ENCODE assay signal across 2 cellular contexts in the genomic region with DNA sequence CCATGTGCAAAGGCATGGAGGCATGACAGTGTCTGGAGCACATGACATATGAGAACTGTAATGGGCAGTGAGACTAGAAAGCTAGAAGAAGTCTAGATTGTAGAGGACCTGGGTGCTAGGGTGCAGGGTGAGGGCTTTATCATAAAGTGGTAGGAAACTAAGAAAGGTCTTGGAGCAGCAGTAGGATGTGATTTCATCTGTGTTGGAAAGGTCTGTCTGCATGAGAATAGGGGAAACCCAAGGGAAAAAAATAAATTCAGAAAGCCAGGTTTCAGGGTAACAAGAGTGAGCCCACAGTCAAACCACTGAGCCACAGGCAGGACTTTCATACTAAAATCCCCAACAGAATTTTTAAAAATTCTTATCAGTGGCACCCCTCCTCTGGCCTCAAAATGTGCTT.
TF ChIP-seq lines count a peak whose summit lies in the region.

No MANE protein-coding gene starts in this region.

TF ChIP-seq in GM23338, 12 proteins besides CTCF, POLR2A, EP300 and RAD21:
- TF ChIP-seq, protein P1, sequence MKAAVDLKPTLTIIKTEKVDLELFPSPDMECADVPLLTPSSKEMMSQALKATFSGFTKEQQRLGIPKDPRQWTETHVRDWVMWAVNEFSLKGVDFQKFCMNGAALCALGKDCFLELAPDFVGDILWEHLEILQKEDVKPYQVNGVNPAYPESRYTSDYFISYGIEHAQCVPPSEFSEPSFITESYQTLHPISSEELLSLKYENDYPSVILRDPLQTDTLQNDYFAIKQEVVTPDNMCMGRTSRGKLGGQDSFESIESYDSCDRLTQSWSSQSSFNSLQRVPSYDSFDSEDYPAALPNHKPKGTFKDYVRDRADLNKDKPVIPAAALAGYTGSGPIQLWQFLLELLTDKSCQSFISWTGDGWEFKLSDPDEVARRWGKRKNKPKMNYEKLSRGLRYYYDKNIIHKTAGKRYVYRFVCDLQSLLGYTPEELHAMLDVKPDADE (IDR thresholded peaks at IDR 0.05): no peak
- no peak for TF ChIP-seq STAT1 (IDR thresholded peaks at IDR 0.05; ENCODE audit: unreplicated experiment)
- TF ChIP-seq EZH2 (IDR thresholded peaks at IDR 0.05; ENCODE audit: low read depth, unreplicated experiment): no peak
- no peak for TF ChIP-seq ZNF114 (CRISPR knock-in tag; IDR thresholded peaks at IDR 0.05)
- no peak for TF ChIP-seq JUNB (IDR thresholded peaks at IDR 0.05; ENCODE audit: unreplicated experiment)
- no peak for TF ChIP-seq ZNF331 (CRISPR knock-in tag; IDR thresholded peaks at IDR 0.05; ENCODE audit: low read depth)
- TF ChIP-seq POLR2AphosphoS5 (IDR thresholded peaks at IDR 0.05; ENCODE audit: low read depth): no peak
- TF ChIP-seq, protein P2, sequence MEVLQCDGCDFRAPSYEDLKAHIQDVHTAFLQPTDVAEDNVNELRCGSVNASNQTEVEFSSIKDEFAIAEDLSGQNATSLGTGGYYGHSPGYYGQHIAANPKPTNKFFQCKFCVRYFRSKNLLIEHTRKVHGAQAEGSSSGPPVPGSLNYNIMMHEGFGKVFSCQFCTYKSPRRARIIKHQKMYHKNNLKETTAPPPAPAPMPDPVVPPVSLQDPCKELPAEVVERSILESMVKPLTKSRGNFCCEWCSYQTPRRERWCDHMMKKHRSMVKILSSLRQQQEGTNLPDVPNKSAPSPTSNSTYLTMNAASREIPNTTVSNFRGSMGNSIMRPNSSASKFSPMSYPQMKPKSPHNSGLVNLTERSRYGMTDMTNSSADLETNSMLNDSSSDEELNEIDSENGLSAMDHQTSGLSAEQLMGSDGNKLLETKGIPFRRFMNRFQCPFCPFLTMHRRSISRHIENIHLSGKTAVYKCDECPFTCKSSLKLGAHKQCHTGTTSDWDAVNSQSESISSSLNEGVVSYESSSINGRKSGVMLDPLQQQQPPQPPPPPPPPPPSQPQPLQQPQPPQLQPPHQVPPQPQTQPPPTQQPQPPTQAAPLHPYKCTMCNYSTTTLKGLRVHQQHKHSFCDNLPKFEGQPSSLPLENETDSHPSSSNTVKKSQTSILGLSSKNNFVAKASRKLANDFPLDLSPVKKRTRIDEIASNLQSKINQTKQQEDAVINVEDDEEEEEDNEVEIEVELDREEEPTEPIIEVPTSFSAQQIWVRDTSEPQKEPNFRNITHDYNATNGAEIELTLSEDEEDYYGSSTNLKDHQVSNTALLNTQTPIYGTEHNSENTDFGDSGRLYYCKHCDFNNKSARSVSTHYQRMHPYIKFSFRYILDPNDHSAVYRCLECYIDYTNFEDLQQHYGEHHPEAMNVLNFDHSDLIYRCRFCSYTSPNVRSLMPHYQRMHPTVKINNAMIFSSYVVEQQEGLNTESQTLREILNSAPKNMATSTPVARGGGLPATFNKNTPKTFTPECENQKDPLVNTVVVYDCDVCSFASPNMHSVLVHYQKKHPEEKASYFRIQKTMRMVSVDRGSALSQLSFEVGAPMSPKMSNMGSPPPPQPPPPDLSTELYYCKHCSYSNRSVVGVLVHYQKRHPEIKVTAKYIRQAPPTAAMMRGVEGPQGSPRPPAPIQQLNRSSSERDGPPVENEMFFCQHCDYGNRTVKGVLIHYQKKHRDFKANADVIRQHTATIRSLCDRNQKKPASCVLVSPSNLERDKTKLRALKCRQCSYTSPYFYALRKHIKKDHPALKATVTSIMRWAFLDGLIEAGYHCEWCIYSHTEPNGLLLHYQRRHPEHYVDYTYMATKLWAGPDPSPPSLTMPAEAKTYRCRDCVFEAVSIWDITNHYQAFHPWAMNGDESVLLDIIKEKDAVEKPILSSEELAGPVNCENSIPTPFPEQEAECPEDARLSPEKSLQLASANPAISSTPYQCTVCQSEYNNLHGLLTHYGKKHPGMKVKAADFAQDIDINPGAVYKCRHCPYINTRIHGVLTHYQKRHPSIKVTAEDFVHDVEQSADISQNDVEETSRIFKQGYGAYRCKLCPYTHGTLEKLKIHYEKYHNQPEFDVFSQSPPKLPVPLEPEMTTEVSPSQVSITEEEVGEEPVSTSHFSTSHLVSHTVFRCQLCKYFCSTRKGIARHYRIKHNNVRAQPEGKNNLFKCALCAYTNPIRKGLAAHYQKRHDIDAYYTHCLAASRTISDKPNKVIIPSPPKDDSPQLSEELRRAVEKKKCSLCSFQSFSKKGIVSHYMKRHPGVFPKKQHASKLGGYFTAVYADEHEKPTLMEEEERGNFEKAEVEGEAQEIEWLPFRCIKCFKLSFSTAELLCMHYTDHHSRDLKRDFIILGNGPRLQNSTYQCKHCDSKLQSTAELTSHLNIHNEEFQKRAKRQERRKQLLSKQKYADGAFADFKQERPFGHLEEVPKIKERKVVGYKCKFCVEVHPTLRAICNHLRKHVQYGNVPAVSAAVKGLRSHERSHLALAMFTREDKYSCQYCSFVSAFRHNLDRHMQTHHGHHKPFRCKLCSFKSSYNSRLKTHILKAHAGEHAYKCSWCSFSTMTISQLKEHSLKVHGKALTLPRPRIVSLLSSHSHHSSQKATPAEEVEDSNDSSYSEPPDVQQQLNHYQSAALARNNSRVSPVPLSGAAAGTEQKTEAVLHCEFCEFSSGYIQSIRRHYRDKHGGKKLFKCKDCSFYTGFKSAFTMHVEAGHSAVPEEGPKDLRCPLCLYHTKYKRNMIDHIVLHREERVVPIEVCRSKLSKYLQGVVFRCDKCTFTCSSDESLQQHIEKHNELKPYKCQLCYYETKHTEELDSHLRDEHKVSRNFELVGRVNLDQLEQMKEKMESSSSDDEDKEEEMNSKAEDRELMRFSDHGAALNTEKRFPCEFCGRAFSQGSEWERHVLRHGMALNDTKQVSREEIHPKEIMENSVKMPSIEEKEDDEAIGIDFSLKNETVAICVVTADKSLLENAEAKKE (CRISPR knock-in tag; IDR thresholded peaks at IDR 0.05): no peak
- no peak for TF ChIP-seq NANOG (IDR thresholded peaks at IDR 0.05; ENCODE audit: borderline replicate concordance)
TF ChIP-seq in GM23338: peak in this region for 0.

TF ChIP-seq in H1, 55 proteins besides CTCF, POLR2A, EP300 and RAD21:
- TF ChIP-seq SRF (IDR thresholded peaks at IDR 0.05; ENCODE audit: low read depth, low read length) (no peak), GABPA (IDR thresholded peaks at IDR 0.05; ENCODE audit: borderline replicate concordance, insufficient read depth, low read length) (no peak), SP2 (IDR thresholded peaks at IDR 0.05; ENCODE audit: low read length) (no peak), RXRA (IDR thresholded peaks at IDR 0.05; ENCODE audit: insufficient read depth, low read depth, low read length) (no peak), TAF7 (optimal IDR thresholded peaks at IDR 0.05; ENCODE audit: borderline replicate concordance, low read depth, low read length) (no peak), SIX5 (IDR thresholded peaks at IDR 0.05; ENCODE audit: low read depth, low read length) (no peak), EZH2 (IDR thresholded peaks at IDR 0.05; ENCODE audit: low read depth, low read length, severe bottlenecking) (no peak), SIRT6 (IDR thresholded peaks at IDR 0.05; ENCODE audit: low read length) (no peak), CBX8 (IDR thresholded peaks at IDR 0.05; ENCODE audit: borderline replicate concordance, low read depth, low read length) (no peak), CBX5 (IDR thresholded peaks at IDR 0.05; ENCODE audit: low read depth, low read length) (no peak)
